Comparison of ENCODE assay signal across 1 cellular context in the genomic region with DNA sequence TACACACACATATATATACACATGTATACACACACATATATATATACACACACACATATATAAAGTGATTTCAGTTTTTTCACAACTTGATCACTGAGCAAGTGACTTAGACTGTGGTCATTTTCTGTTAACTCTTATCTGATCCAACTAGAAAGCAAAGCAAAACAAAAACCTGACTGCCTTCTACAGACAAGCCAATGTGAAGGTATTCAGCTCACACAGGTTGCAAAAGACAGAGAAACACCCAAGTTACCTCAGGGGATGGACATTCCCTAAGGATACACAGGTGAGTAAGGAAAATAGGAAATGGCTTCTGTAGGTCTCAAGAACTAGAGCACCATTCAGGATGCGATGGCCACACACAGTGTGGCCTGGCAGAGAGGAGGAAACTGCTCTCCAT.
TF ChIP-seq lines count a peak whose summit lies in the region.

No MANE protein-coding gene starts in this region.

TF ChIP-seq in H1, 55 proteins besides CTCF, POLR2A, EP300 and RAD21:
- TF ChIP-seq SIX5 (IDR thresholded peaks at IDR 0.05; ENCODE audit: low read depth, low read length) (no peak), POLR2AphosphoS5 (IDR thresholded peaks at IDR 0.05; ENCODE audit: low read depth, low read length) (no peak), SP1 (IDR thresholded peaks at IDR 0.05; ENCODE audit: low read depth, low read length) (no peak), SAP30 (IDR thresholded peaks at IDR 0.05; ENCODE audit: insufficient read depth, insufficient replicate concordance, low read length) (no peak), CREB1 (IDR thresholded peaks at IDR 0.05) (no peak), TAF7 (optimal IDR thresholded peaks at IDR 0.05; ENCODE audit: borderline replicate concordance, low read depth, low read length) (no peak), SUZ12 (IDR thresholded peaks at IDR 0.05; ENCODE audit: low read length) (no peak), ZNF274 (IDR thresholded peaks at IDR 0.05; ENCODE audit: borderline replicate concordance, extremely low read depth, low read length) (no peak), KDM5A (IDR thresholded peaks at IDR 0.05; ENCODE audit: low read length) (no peak), NANOG (IDR thresholded peaks at IDR 0.05; ENCODE audit: insufficient read depth, low read depth, low read length, poor library complexity, severe bottlenecking) (no peak), ASH2L (IDR thresholded peaks at IDR 0.05; ENCODE audit: low read length) (no peak), YY1 (IDR thresholded peaks at IDR 0.05; ENCODE audit: low read depth, low read length) (no peak), BCL11A (IDR thresholded peaks at IDR 0.05; ENCODE audit: low read depth in 2 of 2, low read length in 2 of 2) (no peak), JUN (IDR thresholded peaks at IDR 0.05; ENCODE audit: low read depth, low read length) (no peak), CEBPB (IDR thresholded peaks at IDR 0.05; ENCODE audit: low read depth, low read length) (no peak)
- TF ChIP-seq, protein P1, sequence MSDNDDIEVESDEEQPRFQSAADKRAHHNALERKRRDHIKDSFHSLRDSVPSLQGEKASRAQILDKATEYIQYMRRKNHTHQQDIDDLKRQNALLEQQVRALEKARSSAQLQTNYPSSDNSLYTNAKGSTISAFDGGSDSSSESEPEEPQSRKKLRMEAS (IDR thresholded peaks at IDR 0.05): no peak
- TF ChIP-seq, protein P2, sequence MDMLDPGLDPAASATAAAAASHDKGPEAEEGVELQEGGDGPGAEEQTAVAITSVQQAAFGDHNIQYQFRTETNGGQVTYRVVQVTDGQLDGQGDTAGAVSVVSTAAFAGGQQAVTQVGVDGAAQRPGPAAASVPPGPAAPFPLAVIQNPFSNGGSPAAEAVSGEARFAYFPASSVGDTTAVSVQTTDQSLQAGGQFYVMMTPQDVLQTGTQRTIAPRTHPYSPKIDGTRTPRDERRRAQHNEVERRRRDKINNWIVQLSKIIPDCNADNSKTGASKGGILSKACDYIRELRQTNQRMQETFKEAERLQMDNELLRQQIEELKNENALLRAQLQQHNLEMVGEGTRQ (IDR thresholded peaks at IDR 0.05; ENCODE audit: low read length): no peak
